Comparison of ENCODE assay signal across 1 cellular context in genomic region chr20:2102585-2103453, GRCh38.
TF ChIP-seq lines count a peak whose summit lies in the region.

No MANE protein-coding gene starts in this region.

TF ChIP-seq in A549, 52 proteins besides CTCF, POLR2A, EP300 and RAD21 (continued from another document):
- 0 out of 2 replicates have a peak, but pooled peaks have one; percentile 20 for TF ChIP-seq HDAC2 (IDR thresholded peaks at IDR 0.05)
- no peak for TF ChIP-seq RARB (CRISPR knock-in tag; IDR thresholded peaks at IDR 0.05)
- TF ChIP-seq ZSCAN20 (CRISPR knock-in tag; IDR thresholded peaks at IDR 0.05), result no peak
- TF ChIP-seq HOXB13 (CRISPR knock-in tag; IDR thresholded peaks at IDR 0.05; ENCODE audit: low read depth), result peak; percentile 51; the same call in 1 of the 2 replicates
- TF ChIP-seq ELK1 (IDR thresholded peaks at IDR 0.05; ENCODE audit: low read depth, low read length), result no peak
- no peak for TF ChIP-seq HEYL (CRISPR knock-in tag; IDR thresholded peaks at IDR 0.05)
- no peak for TF ChIP-seq NFE2L2 (conservative IDR thresholded peaks at IDR 0.05; ENCODE audit: low read length)
- peak; percentile 33; the same call in 1 of the 2 replicates for TF ChIP-seq REST (IDR thresholded peaks at IDR 0.05)
- TF ChIP-seq ATOH8 (CRISPR knock-in tag; IDR thresholded peaks at IDR 0.05; ENCODE audit: low read depth), result 0 out of 2 replicates have a peak, but pooled peaks have one; percentile 27
- TF ChIP-seq EHF (CRISPR knock-in tag; IDR thresholded peaks at IDR 0.05), result no peak
- no peak for TF ChIP-seq RCOR1 (IDR thresholded peaks at IDR 0.05; ENCODE audit: low read depth, low read length)
- no peak for TF ChIP-seq RNF2 (IDR thresholded peaks at IDR 0.05; ENCODE audit: borderline replicate concordance, low read depth)
- no peak for TF ChIP-seq BHLHE40 (IDR thresholded peaks at IDR 0.05; ENCODE audit: low read depth, low read length)
- peak; percentile 96 for TF ChIP-seq PHF8 (IDR thresholded peaks at IDR 0.05; ENCODE audit: borderline replicate concordance, low read depth)
- no peak for TF ChIP-seq MYC (IDR thresholded peaks at IDR 0.05; ENCODE audit: borderline replicate concordance, low read length)
- TF ChIP-seq POLR2AphosphoS2 (conservative IDR thresholded peaks at IDR 0.05; ENCODE audit: low read length), result no peak
